In genomic region chr9:107899961-107900330, GRCh38 we compare ENCODE assay signal across 3 cellular contexts.
"Had no signal": no experiment of that assay in that cellular context is flagged by ENCODE, and none has a peak within 500 bp of the region (broad histone marks: within the 10 kb centered on the region; RNA-seq: fewer than 3 reads in every experiment).

No MANE protein-coding gene starts in this region.

- H3K4me3 ChIP-seq: GM12878 had no signal

- ATAC-seq: GM12878 had no signal

- DNase-seq: GDM1, GF-D8 had no signal
